1 cellular context compared by ENCODE assay signal in the genomic region with DNA sequence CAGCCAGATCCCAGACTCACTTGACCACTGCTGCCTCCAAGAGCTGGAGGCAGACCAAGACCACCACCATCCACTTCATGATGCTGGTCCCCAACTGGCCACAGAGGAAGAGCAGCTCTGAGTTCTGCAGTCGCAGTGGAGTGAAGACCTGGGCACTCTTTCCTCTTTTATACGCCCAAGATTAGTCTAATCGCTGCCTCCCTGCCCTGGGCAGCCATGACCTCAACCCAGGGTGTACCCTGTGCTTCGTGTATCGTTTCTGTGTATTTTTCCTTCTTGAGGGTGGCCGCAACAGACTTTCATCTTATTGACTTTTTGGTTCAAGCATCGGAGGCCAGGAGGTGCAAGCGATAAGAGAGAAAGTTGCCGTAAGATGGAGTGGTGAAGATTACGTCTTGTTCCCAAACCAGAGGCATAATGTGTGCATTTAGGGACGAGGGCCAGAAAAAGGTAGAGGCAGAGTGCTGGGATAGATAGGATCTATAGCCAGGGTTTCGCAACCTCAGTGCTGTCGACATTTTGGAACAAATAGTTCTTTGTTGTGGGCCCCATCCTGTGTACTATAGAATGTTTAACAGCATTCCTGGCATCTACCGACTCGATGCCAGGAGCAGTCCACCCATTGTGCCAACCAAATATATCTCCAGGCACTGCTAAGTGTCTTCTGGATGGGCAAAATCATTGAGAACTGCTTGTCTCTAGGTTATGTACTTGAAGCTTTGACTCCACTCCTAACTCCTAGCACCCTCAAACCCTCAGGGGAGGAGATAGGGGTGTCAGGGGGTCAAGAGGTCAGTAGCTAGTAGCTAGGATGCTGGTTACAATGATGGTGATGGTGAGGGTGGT.
A peak's percentile ranks its signal among the peaks of the same experiment; 100 is the strongest.
TF ChIP-seq lines count a peak whose summit lies in the region.

A gene (minus strand): TSS at position 142 of the 846 bp plus-strand sequence. CDS start 63 bp downstream, at position 79.

TF ChIP-seq in HepG2, 621 proteins besides CTCF, POLR2A, EP300 and RAD21 (continued from another document and continues in another):
- TF ChIP-seq, protein P1, sequence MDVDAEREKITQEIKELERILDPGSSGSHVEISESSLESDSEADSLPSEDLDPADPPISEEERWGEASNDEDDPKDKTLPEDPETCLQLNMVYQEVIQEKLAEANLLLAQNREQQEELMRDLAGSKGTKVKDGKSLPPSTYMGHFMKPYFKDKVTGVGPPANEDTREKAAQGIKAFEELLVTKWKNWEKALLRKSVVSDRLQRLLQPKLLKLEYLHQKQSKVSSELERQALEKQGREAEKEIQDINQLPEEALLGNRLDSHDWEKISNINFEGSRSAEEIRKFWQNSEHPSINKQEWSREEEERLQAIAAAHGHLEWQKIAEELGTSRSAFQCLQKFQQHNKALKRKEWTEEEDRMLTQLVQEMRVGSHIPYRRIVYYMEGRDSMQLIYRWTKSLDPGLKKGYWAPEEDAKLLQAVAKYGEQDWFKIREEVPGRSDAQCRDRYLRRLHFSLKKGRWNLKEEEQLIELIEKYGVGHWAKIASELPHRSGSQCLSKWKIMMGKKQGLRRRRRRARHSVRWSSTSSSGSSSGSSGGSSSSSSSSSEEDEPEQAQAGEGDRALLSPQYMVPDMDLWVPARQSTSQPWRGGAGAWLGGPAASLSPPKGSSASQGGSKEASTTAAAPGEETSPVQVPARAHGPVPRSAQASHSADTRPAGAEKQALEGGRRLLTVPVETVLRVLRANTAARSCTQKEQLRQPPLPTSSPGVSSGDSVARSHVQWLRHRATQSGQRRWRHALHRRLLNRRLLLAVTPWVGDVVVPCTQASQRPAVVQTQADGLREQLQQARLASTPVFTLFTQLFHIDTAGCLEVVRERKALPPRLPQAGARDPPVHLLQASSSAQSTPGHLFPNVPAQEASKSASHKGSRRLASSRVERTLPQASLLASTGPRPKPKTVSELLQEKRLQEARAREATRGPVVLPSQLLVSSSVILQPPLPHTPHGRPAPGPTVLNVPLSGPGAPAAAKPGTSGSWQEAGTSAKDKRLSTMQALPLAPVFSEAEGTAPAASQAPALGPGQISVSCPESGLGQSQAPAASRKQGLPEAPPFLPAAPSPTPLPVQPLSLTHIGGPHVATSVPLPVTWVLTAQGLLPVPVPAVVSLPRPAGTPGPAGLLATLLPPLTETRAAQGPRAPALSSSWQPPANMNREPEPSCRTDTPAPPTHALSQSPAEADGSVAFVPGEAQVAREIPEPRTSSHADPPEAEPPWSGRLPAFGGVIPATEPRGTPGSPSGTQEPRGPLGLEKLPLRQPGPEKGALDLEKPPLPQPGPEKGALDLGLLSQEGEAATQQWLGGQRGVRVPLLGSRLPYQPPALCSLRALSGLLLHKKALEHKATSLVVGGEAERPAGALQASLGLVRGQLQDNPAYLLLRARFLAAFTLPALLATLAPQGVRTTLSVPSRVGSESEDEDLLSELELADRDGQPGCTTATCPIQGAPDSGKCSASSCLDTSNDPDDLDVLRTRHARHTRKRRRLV (CRISPR knock-in tag; IDR thresholded peaks at IDR 0.05): peak; percentile 54; the same call in 1 of the 2 replicates
- TF ChIP-seq, protein P2, sequence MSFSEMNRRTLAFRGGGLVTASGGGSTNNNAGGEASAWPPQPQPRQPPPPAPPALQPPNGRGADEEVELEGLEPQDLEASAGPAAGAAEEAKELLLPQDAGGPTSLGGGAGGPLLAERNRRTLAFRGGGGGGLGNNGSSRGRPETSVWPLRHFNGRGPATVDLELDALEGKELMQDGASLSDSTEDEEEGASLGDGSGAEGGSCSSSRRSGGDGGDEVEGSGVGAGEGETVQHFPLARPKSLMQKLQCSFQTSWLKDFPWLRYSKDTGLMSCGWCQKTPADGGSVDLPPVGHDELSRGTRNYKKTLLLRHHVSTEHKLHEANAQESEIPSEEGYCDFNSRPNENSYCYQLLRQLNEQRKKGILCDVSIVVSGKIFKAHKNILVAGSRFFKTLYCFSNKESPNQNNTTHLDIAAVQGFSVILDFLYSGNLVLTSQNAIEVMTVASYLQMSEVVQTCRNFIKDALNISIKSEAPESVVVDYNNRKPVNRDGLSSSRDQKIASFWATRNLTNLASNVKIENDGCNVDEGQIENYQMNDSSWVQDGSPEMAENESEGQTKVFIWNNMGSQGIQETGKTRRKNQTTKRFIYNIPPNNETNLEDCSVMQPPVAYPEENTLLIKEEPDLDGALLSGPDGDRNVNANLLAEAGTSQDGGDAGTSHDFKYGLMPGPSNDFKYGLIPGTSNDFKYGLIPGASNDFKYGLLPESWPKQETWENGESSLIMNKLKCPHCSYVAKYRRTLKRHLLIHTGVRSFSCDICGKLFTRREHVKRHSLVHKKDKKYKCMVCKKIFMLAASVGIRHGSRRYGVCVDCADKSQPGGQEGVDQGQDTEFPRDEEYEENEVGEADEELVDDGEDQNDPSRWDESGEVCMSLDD (CRISPR knock-in tag; IDR thresholded peaks at IDR 0.05; ENCODE audit: borderline replicate concordance): peak; percentile 56; the same call in 1 of the 2 replicates
- TF ChIP-seq ATF1 (CRISPR knock-in tag; IDR thresholded peaks at IDR 0.05): peak; percentile 77; the same call in 1 of the 2 replicates
- TF ChIP-seq, protein P3, sequence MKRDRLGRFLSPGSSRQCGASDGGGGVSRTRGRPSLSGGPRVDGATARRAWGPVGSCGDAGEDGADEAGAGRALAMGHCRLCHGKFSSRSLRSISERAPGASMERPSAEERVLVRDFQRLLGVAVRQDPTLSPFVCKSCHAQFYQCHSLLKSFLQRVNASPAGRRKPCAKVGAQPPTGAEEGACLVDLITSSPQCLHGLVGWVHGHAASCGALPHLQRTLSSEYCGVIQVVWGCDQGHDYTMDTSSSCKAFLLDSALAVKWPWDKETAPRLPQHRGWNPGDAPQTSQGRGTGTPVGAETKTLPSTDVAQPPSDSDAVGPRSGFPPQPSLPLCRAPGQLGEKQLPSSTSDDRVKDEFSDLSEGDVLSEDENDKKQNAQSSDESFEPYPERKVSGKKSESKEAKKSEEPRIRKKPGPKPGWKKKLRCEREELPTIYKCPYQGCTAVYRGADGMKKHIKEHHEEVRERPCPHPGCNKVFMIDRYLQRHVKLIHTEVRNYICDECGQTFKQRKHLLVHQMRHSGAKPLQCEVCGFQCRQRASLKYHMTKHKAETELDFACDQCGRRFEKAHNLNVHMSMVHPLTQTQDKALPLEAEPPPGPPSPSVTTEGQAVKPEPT (CRISPR knock-in tag; IDR thresholded peaks at IDR 0.05; ENCODE audit: low read depth): 0 out of 2 replicates have a peak, but pooled peaks have one; percentile 59
- peak; percentile 41; the same call in 1 of the 2 replicates for TF ChIP-seq JUNB (CRISPR knock-in tag; IDR thresholded peaks at IDR 0.05; ENCODE audit: borderline replicate concordance)
- TF ChIP-seq KDM4B (CRISPR knock-in tag; IDR thresholded peaks at IDR 0.05): 0 out of 2 replicates have a peak, but pooled peaks have one; percentile 58
- TF ChIP-seq PCBP2 (optimal IDR thresholded peaks at IDR 0.05; ENCODE audit: low read depth, low read length, poor library complexity, severe bottlenecking): no peak
- no peak for TF ChIP-seq ZNF260 (CRISPR knock-in tag; IDR thresholded peaks at IDR 0.05; ENCODE audit: borderline replicate concordance, low read depth)
- TF ChIP-seq, protein P4, sequence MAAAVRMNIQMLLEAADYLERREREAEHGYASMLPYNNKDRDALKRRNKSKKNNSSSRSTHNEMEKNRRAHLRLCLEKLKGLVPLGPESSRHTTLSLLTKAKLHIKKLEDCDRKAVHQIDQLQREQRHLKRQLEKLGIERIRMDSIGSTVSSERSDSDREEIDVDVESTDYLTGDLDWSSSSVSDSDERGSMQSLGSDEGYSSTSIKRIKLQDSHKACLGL (CRISPR knock-in tag; IDR thresholded peaks at IDR 0.05): peak; percentile 29; the same call in 1 of the 2 replicates
- TF ChIP-seq ZNF232 (CRISPR knock-in tag; IDR thresholded peaks at IDR 0.05; ENCODE audit: borderline replicate concordance): peak; percentile 63; the same call in 1 of the 2 replicates
- TF ChIP-seq RCOR2 (CRISPR knock-in tag; IDR thresholded peaks at IDR 0.05): peak; percentile 87; the same call in 1 of the 2 replicates
- peak; percentile 89 for TF ChIP-seq ASH2L (IDR thresholded peaks at IDR 0.05; ENCODE audit: insufficient read length, low read depth, low read length)
- peak; percentile 69; the same call in 1 of the 2 replicates for TF ChIP-seq EHMT2 (IDR thresholded peaks at IDR 0.05; ENCODE audit: borderline replicate concordance, low read depth, low read length)
- TF ChIP-seq NCOR1 (IDR thresholded peaks at IDR 0.05; ENCODE audit: borderline replicate concordance, low read length): peak; percentile 75; the same call in 1 of the 2 replicates
- TF ChIP-seq TEAD3 (CRISPR knock-in tag; optimal IDR thresholded peaks at IDR 0.05; ENCODE audit: borderline replicate concordance): peak; percentile 96
- no peak for TF ChIP-seq ZSCAN21 (CRISPR knock-in tag; IDR thresholded peaks at IDR 0.05; ENCODE audit: borderline replicate concordance)
- TF ChIP-seq, protein P5, sequence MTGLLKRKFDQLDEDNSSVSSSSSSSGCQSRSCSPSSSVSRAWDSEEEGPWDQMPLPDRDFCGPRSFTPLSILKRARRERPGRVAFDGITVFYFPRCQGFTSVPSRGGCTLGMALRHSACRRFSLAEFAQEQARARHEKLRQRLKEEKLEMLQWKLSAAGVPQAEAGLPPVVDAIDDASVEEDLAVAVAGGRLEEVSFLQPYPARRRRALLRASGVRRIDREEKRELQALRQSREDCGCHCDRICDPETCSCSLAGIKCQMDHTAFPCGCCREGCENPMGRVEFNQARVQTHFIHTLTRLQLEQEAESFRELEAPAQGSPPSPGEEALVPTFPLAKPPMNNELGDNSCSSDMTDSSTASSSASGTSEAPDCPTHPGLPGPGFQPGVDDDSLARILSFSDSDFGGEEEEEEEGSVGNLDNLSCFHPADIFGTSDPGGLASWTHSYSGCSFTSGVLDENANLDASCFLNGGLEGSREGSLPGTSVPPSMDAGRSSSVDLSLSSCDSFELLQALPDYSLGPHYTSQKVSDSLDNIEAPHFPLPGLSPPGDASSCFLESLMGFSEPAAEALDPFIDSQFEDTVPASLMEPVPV (CRISPR knock-in tag; IDR thresholded peaks at IDR 0.05): peak; percentile 80; the same call in 1 of the 2 replicates
- TF ChIP-seq U2AF2 (IDR thresholded peaks at IDR 0.05; ENCODE audit: low read depth, low read length): no peak
- no peak for TF ChIP-seq ZNF10 (CRISPR knock-in tag; IDR thresholded peaks at IDR 0.05; ENCODE audit: borderline replicate concordance, low read depth)
- TF ChIP-seq PHF8 (CRISPR knock-in tag; IDR thresholded peaks at IDR 0.05): no peak
- TF ChIP-seq, protein P6, sequence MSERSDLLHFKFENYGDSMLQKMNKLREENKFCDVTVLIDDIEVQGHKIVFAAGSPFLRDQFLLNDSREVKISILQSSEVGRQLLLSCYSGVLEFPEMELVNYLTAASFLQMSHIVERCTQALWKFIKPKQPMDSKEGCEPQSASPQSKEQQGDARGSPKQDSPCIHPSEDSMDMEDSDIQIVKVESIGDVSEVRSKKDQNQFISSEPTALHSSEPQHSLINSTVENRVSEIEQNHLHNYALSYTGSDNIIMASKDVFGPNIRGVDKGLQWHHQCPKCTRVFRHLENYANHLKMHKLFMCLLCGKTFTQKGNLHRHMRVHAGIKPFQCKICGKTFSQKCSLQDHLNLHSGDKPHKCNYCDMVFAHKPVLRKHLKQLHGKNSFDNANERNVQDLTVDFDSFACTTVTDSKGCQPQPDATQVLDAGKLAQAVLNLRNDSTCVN (CRISPR knock-in tag; IDR thresholded peaks at IDR 0.05; ENCODE audit: borderline replicate concordance): no peak
- no peak for TF ChIP-seq ZNF282 (IDR thresholded peaks at IDR 0.05; ENCODE audit: partially characterized antibody)
- peak; percentile 93 for TF ChIP-seq FOXA3 (CRISPR knock-in tag; IDR thresholded peaks at IDR 0.05)
- TF ChIP-seq IRX3 (CRISPR knock-in tag; IDR thresholded peaks at IDR 0.05; ENCODE audit: borderline replicate concordance, low read depth): 0 out of 2 replicates have a peak, but pooled peaks have one; percentile 70
- no peak for TF ChIP-seq HNRNPUL1 (IDR thresholded peaks at IDR 0.05; ENCODE audit: low read depth, low read length)
- TF ChIP-seq TBP (CRISPR knock-in tag; IDR thresholded peaks at IDR 0.05): no peak
- no peak for TF ChIP-seq MAFF (IDR thresholded peaks at IDR 0.05; ENCODE audit: low read depth, low read length)
- TF ChIP-seq HNF4A (CRISPR knock-in tag; IDR thresholded peaks at IDR 0.05): peak; percentile 89
- TF ChIP-seq ZNF605 (CRISPR knock-in tag; IDR thresholded peaks at IDR 0.05): peak; percentile 91
- TF ChIP-seq YY1 (IDR thresholded peaks at IDR 0.05; ENCODE audit: insufficient read depth, insufficient replicate concordance, low read depth, low read length): peak; percentile 62
- TF ChIP-seq SP2 (CRISPR knock-in tag; IDR thresholded peaks at IDR 0.05): no peak
- TF ChIP-seq, protein P7, sequence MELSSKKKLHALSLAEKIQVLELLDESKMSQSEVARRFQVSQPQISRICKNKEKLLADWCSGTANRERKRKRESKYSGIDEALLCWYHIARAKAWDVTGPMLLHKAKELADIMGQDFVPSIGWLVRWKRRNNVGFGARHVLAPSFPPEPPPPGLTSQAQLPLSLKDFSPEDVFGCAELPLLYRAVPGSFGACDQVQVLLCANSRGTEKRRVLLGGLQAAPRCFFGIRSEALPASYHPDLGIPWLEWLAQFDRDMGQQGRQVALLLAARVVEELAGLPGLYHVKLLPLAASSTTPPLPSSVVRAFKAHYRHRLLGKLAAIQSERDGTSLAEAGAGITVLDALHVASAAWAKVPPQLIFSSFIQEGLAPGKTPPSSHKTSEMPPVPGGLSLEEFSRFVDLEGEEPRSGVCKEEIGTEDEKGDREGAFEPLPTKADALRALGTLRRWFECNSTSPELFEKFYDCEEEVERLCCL (CRISPR knock-in tag; IDR thresholded peaks at IDR 0.05; ENCODE audit: borderline replicate concordance): no peak
- TF ChIP-seq GZF1 (CRISPR knock-in tag; IDR thresholded peaks at IDR 0.05): no peak
- no peak for TF ChIP-seq ARHGAP35 (CRISPR knock-in tag; IDR thresholded peaks at IDR 0.05; ENCODE audit: borderline replicate concordance)
- peak; percentile 77; the same call in 1 of the 2 replicates for TF ChIP-seq NFATC3 (CRISPR knock-in tag; IDR thresholded peaks at IDR 0.05)
- TF ChIP-seq, protein P8, sequence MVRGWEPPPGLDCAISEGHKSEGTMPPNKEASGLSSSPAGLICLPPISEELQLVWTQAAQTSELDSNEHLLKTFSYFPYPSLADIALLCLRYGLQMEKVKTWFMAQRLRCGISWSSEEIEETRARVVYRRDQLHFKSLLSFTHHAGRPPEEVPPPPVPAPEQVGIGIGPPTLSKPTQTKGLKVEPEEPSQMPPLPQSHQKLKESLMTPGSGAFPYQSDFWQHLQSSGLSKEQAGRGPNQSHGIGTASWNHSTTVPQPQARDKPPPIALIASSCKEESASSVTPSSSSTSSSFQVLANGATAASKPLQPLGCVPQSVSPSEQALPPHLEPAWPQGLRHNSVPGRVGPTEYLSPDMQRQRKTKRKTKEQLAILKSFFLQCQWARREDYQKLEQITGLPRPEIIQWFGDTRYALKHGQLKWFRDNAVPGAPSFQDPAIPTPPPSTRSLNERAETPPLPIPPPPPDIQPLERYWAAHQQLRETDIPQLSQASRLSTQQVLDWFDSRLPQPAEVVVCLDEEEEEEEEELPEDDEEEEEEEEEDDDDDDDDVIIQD (CRISPR knock-in tag; IDR thresholded peaks at IDR 0.05; ENCODE audit: low read depth): 0 out of 2 replicates have a peak, but pooled peaks have one; percentile 42
- TF ChIP-seq PHF20 (CRISPR knock-in tag; IDR thresholded peaks at IDR 0.05): 0 out of 2 replicates have a peak, but pooled peaks have one; percentile 11
- no peak for TF ChIP-seq ZNF839 (CRISPR knock-in tag; IDR thresholded peaks at IDR 0.05; ENCODE audit: borderline replicate concordance)
- peak; percentile 58; the same call in 1 of the 2 replicates for TF ChIP-seq MIXL1 (CRISPR knock-in tag; IDR thresholded peaks at IDR 0.05)
- peak; percentile 39; the same call in 1 of the 2 replicates for TF ChIP-seq HHEX (CRISPR knock-in tag; IDR thresholded peaks at IDR 0.05)
- no peak for TF ChIP-seq RBAK (CRISPR knock-in tag; IDR thresholded peaks at IDR 0.05)
- TF ChIP-seq ERF (CRISPR knock-in tag; IDR thresholded peaks at IDR 0.05): peak; percentile 38
